ENCODE assay signal across 8 cellular contexts in the genomic region with DNA sequence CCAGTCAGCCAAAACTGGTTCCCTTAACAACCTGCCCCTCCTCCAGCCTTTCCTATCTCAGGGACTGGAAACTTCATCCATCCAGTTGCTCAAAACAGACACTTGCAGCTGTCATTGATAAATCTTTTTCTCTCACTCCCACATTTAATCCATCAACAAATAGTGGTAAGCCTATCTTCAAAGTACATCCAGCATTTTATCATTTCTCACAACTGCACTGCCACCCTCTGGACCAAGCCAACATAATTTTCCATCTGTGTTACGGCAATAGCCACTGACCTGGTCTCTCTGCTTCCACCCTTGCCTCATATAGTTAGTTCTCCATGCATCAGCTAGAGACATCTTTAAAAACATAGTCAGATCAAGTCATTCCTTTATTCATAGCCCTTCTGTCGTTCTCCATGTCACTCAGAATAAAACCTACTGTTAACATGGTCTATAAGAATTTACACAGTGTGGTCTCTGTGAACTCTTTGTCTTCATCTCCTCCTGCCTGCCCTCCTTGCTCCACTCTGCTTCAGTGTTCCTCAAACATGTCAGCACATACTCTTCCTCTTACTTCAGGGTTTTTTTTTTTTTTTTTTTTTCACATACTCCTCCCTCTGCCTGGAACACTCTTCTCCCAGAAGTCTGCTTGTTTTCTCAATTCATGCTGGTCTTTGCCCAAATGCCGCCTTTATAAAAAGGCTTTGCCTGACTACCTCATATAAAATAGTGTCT.
DNase-seq lines count a peak whose midpoint lies in the region; ATAC-seq and TF ChIP-seq lines count a peak whose summit lies in the region.
"Had no signal": no experiment of that assay in that cellular context is flagged by ENCODE, and none has a peak within 500 bp of the region (broad histone marks: within the 10 kb centered on the region; RNA-seq: fewer than 3 reads in every experiment).

No MANE protein-coding gene starts in this region.

- H3K4me3 Mint-ChIP-seq in brain: no peak overlapping the region
- no peak overlapping the region for H3K4me3 Mint-ChIP-seq in nephron
- no peak overlapping the region for H3K4me3 Mint-ChIP-seq in naive thymus-derived CD8-positive, alpha-beta T cell
- H3K4me3 Mint-ChIP-seq: dendritic cell treated with granulocyte-macrophage colony-stimulating factor and Interleukin-4, amounts not matched to agents 40 ng/mL and 50 ng/mL, for 4 days had no signal

- no peaks in the 10 kb centered on the region for H3K9me3 ChIP-seq in IMR-90 (ENCODE audit: control insufficient read depth, insufficient read depth, low read length)

- peak; percentile 27; the same call in 1 of the 2 replicates for TF ChIP-seq RAD21 in IMR-90 (IDR thresholded peaks at IDR 0.05; ENCODE audit: low read length)

- no peaks in the 10 kb centered on the region for H3K9me1 ChIP-seq in IMR-90 (ENCODE audit: insufficient read depth, low read length)

- H3K27me3 ChIP-seq in IMR-90 (ENCODE audit: control insufficient read depth, insufficient read depth, low read length): no peaks in the 10 kb centered on the region

- intact Hi-C loops in IMR-90 (cut with micrococcal nuclease): no loop called here

- H3K4me2 ChIP-seq in IMR-90 (ENCODE audit: low read depth, low read length): no peak overlapping the region

- POLR2A ChIA-PET in IMR-90 (lab: Charles Lee; ENCODE audit: unreplicated experiment): no interaction called here
- POLR2A ChIA-PET in naive thymus-derived CD8-positive, alpha-beta T cell (lab: Charles Lee): no interaction called here

- in situ Hi-C loops in IMR-90 (cut with MboI; ENCODE audit: low sequenced_read_pairs): no loop called here

- no TSS peak for BruUV-seq in IMR-90 (replicated peaks; lab: Mats Ljungman, UMichigan)

- H4K5ac ChIP-seq in IMR-90 (ENCODE audit: low read depth, low read length): no peak overlapping the region

- no peak overlapping the region for H4K8ac ChIP-seq in IMR-90 (ENCODE audit: low read depth in 2 of 2, low read length in 2 of 2)

- H3K4me1 Mint-ChIP-seq in brain (no peaks in the 10 kb centered on the region), nephron (peaks cover 7% of the 10 kb centered on the region)
- no peaks in the 10 kb centered on the region for H3K4me1 Mint-ChIP-seq in naive thymus-derived CD8-positive, alpha-beta T cell

- ATAC-seq in IMR-90 (ENCODE audit: low read depth) (peak; percentile 84), GM21360 (IDR thresholded peaks at IDR 0.05; ENCODE audit: unreplicated experiment) (no peak)
- no peak for ATAC-seq in naive thymus-derived CD8-positive, alpha-beta T cell

- no peaks in the 10 kb centered on the region for H3K36me3 ChIP-seq in IMR-90 (ENCODE audit: control insufficient read depth, insufficient read depth, low read length)

- no peak for TF ChIP-seq POLR2A in IMR-90 (IDR thresholded peaks at IDR 0.05; ENCODE audit: low read depth, low read length)

- DNase-seq in EH (ENCODE audit: low read depth): peak; percentile 32
- peak; percentile 10 for DNase-seq in IMR-90
- DNase-seq in naive thymus-derived CD8-positive, alpha-beta T cell: no peak
- DNase-seq in globus pallidus (ENCODE audit: low spot score): no peak

- dilution Hi-C loops in IMR-90 (cut with HindIII; ENCODE audit: low sequenced_read_pairs, unreplicated experiment): no loop called here

- H4K91ac ChIP-seq in IMR-90 (ENCODE audit: insufficient read depth, low read depth, low read length): no peak overlapping the region

- TF ChIP-seq CTCF in IMR-90 (conservative IDR thresholded peaks at IDR 0.05; ENCODE audit: low read depth, low read length): 0 out of 2 replicates have a peak, but pooled peaks have one; percentile 31
- peak; percentile 55 to 72 for TF ChIP-seq CTCF in brain (conservative IDR thresholded peaks at IDR 0.05)
- peak; percentile 24 to 45 (median 33) for TF ChIP-seq CTCF in nephron (IDR thresholded peaks at IDR 0.05; ENCODE audit: unreplicated experiment in 3 of 3)

- H2AK9ac ChIP-seq in IMR-90 (replicated peaks; ENCODE audit: low read depth, low read length, poor library complexity): no peak overlapping the region

- WGBS in IMR-90 (ENCODE audit: extremely low coverage in 2 of 2, insufficient read length in 1 of 2), 2 experiments: 100% methylated on average over 1 of the region's 3 CpGs; no CpG with 5 or more reads in 1 of the 2 experiments

- H3K27ac Mint-ChIP-seq in brain (no peak overlapping the region), nephron (no peak overlapping the region)
- H3K27ac Mint-ChIP-seq in naive thymus-derived CD8-positive, alpha-beta T cell: no peak overlapping the region
- H3K27ac Mint-ChIP-seq: dendritic cell treated with granulocyte-macrophage colony-stimulating factor and Interleukin-4, amounts not matched to agents 40 ng/mL and 50 ng/mL, for 4 days had no signal

- no peaks in the 10 kb centered on the region for H3K9me3 Mint-ChIP-seq in brain
- H3K9me3 Mint-ChIP-seq in nephron: no peaks in the 10 kb centered on the region
- peaks cover 0 to 3% (median 0%) of the 10 kb centered on the region in 9 donors for H3K9me3 Mint-ChIP-seq in naive thymus-derived CD8-positive, alpha-beta T cell
- H3K9me3 Mint-ChIP-seq: dendritic cell treated with granulocyte-macrophage colony-stimulating factor and Interleukin-4, amounts not matched to agents 40 ng/mL and 50 ng/mL, for 4 days had no signal

- no peak overlapping the region for H3K9ac ChIP-seq in IMR-90 (ENCODE audit: low read depth, low read length)

- H3K4ac ChIP-seq in IMR-90 (ENCODE audit: low read depth, low read length): no peak overlapping the region

- CTCF ChIA-PET in IMR-90 (lab: Yijun Ruan, JAX): no interaction called here

- H3K18ac ChIP-seq in IMR-90 (ENCODE audit: low read depth, low read length): no peak overlapping the region

- H3K36me3 Mint-ChIP-seq in brain (no peaks in the 10 kb centered on the region), nephron (ENCODE audit: low read depth) (no peaks in the 10 kb centered on the region)
- no peaks in the 10 kb centered on the region for H3K36me3 Mint-ChIP-seq in naive thymus-derived CD8-positive, alpha-beta T cell

- H3K4me1 ChIP-seq in IMR-90 (ENCODE audit: control insufficient read depth, insufficient read depth, low read length): no peaks in the 10 kb centered on the region

- no peak overlapping the region for H2BK15ac ChIP-seq in IMR-90 (ENCODE audit: low read depth, low read length)

- H4K20me1 ChIP-seq in IMR-90 (ENCODE audit: insufficient read depth, low read length): no peaks in the 10 kb centered on the region

- H3K27ac ChIP-seq in IMR-90 (ENCODE audit: insufficient read depth, low read length): no peak overlapping the region

- H3K56ac ChIP-seq in IMR-90 (ENCODE audit: extremely low read depth, insufficient read depth, low read length): no peak overlapping the region

- no peak overlapping the region for H2AK5ac ChIP-seq in IMR-90 (ENCODE audit: low read depth, low read length)

- H3K14ac ChIP-seq in IMR-90 (replicated peaks; ENCODE audit: low read depth, low read length): no peak overlapping the region

- H3K79me1 ChIP-seq in IMR-90 (ENCODE audit: low read depth in 1 of 2, low read length in 2 of 2): no peaks in the 10 kb centered on the region

- H2BK5ac ChIP-seq in IMR-90 (ENCODE audit: low read depth, low read length, poor library complexity, severe bottlenecking): no peak overlapping the region

- H3K27me3 Mint-ChIP-seq in brain (no peaks in the 10 kb centered on the region), nephron (ENCODE audit: low read depth) (no peaks in the 10 kb centered on the region)
- H3K27me3 Mint-ChIP-seq in naive thymus-derived CD8-positive, alpha-beta T cell: peaks cover 0 to 5% (median 3%) of the 10 kb centered on the region in 5 donors

- H3K4me3 ChIP-seq in IMR-90 (ENCODE audit: insufficient read depth, low read depth, low read length): no peak overlapping the region

- no peak overlapping the region for H2AFZ ChIP-seq in IMR-90 (replicated peaks; ENCODE audit: low read length, poor library complexity)

- H3K23ac ChIP-seq in IMR-90 (ENCODE audit: low read depth, low read length): no peak overlapping the region

- H2BK20ac ChIP-seq in IMR-90 (ENCODE audit: low read depth, low read length): no peak overlapping the region

- H2BK120ac ChIP-seq in IMR-90 (ENCODE audit: low read depth, low read length): no peak overlapping the region

TF ChIP-seq in IMR-90, 13 proteins besides CTCF, POLR2A, EP300 and RAD21:
- TF ChIP-seq SMC3 (IDR thresholded peaks at IDR 0.05; ENCODE audit: low read depth, low read length) (0 out of 2 replicates have a peak, but pooled peaks have one; percentile 15), CHD1 (IDR thresholded peaks at IDR 0.05; ENCODE audit: low read depth, low read length) (no peak), MXI1 (IDR thresholded peaks at IDR 0.05; ENCODE audit: borderline replicate concordance, low read depth, low read length) (no peak), RCOR1 (IDR thresholded peaks at IDR 0.05; ENCODE audit: insufficient replicate concordance, low read length) (no peak), MAZ (IDR thresholded peaks at IDR 0.05; ENCODE audit: borderline replicate concordance, low read depth, low read length) (no peak), CEBPB (IDR thresholded peaks at IDR 0.05; ENCODE audit: low read depth, low read length) (no peak), FOS (IDR thresholded peaks at IDR 0.05; ENCODE audit: low read depth, low read length) (no peak), ELK1 (IDR thresholded peaks at IDR 0.05; ENCODE audit: borderline replicate concordance, low read depth, low read length) (no peak), USF2 (IDR thresholded peaks at IDR 0.05; ENCODE audit: low read depth, low read length) (no peak)

Comparison
In these comparisons a context has a peak if more than half of its experiments do, and no peak if none do; other contexts are left out.
1. DNase-seq: peak in EH (single experiment) and IMR-90 (single experiment); none in naive thymus-derived CD8-positive, alpha-beta T cell (0 of 10) and globus pallidus (single experiment).
2. Peak in every context shown above with its lines, with median percentiles within 50 percentile points of each other: CTCF ChIP-seq.